17 cellular contexts compared by ENCODE assay signal in the genomic region with DNA sequence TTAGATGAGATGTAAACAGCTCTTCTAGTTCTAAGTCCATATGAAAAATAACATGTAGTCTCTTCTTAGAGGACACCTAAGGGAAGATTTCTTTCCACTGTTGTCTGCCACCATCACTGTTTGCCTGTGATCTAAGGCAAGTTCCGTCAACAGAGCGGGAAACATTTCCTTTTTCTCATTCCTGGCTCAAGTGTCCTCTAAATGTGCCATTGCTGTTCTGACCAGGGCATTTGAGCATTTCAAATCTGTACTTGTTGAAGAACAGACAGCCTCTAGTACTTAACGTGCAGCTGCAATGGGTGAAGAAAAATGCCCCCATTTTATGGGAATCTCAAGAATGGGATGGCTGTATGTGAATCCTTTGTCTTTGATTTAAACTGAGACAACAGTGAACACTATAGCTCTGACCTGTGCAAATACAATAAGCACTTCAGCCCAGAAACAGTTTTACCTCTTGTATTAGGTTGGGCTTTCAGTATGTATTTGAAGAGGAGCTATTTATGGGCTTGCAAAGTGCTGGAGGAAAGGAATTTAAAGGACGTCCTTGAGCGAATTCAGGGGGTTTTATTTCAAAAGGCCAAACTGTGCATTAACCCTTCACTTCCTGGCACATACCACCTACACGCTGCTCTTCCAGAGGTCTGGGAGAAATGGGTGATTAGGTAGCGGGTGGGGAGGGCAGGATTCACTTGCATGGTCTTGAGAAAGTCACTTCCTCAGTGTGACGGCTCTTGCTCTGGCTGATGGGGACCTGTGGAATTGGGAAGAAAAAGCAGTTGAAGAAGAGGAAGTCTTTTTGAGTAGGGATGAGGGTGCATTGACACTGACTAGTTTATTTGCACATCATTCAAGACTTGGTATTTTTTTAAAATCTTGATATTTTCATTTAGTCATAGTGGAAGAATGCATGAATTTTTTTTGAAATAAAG.
DNase-seq lines count a peak whose midpoint lies in the region; ATAC-seq and TF ChIP-seq lines count a peak whose summit lies in the region.
"Had no signal": no experiment of that assay in that cellular context is flagged by ENCODE, and none has a peak within 500 bp of the region (broad histone marks: within the 10 kb centered on the region; RNA-seq: fewer than 3 reads in every experiment).

No MANE protein-coding gene starts in this region.

- H3K27me3 Mint-ChIP-seq in GM23338 (ENCODE audit: insufficient read depth, low read depth, poor library complexity), result peaks cover 4% of the 10 kb centered on the region
- H3K27me3 Mint-ChIP-seq in MCF 10A (ENCODE audit: insufficient read depth, unreplicated experiment), result no peaks in the 10 kb centered on the region

- no TSS peak for BruUV-seq in MCF 10A (replicated peaks; lab: Mats Ljungman, UMichigan)

- no peaks in the 10 kb centered on the region for H3K79me2 ChIP-seq in GM23338 (replicated peaks; ENCODE audit: insufficient read depth)

- ATAC-seq in GM23338, result no peak; the same call in 1 of the 3 replicates
- no peak for ATAC-seq in activated CD4-positive, CD25-positive, alpha-beta regulatory T cell treated with anti-CD3 and anti-CD28 coated beads, Interleukin-2, amount 50 U/mL, for 24 hours

- H3K27ac Mint-ChIP-seq in GM23338, result no peak overlapping the region
- H3K27ac Mint-ChIP-seq in MCF 10A (ENCODE audit: low read depth, unreplicated experiment), result no peak overlapping the region
- H3K27ac Mint-ChIP-seq: activated T-helper 1 cell treated with anti-CD3 and anti-CD28 coated beads, Interleukin-12 subunit alpha, Interleukin-12 subunit beta, Interleukin-2, Interleukin-4 antibody, amounts not matched to agents 30 ng/mL and 10 ng/mL and 1 ng/mL, durations not matched to agents 14 hours and 24 hours and 36 hours; immature natural killer cell; T-helper 2 cell treated with Interferon-gamma antibody and Interleukin-4, amounts not matched to agents 5 μg/mL and 100 μg/mL, for 36 hours had no signal

- H3K4me1 Mint-ChIP-seq in GM23338 (peaks cover 11% of the 10 kb centered on the region), MCF 10A (ENCODE audit: insufficient read depth, unreplicated experiment) (no peaks in the 10 kb centered on the region)
- H3K4me1 Mint-ChIP-seq: immature natural killer cell had no signal

- H3F3A ChIP-seq in GM23338 (replicated peaks; ENCODE audit: low read depth), result no peaks in the 10 kb centered on the region

- no peak overlapping the region for H3K27ac ChIP-seq in GM23338 (ENCODE audit: low read depth)
- H3K27ac ChIP-seq: uterus had no signal

- no peak overlapping the region for H2AFZ ChIP-seq in GM23338

- H3K27me3 ChIP-seq in GM23338 (ENCODE audit: insufficient read depth), result peaks cover 12% of the 10 kb centered on the region
- no peaks in the 10 kb centered on the region for H3K27me3 ChIP-seq in BE2C
- H3K27me3 ChIP-seq: ascending aorta, uterus had no signal

- H3K36me3 Mint-ChIP-seq in GM23338 (ENCODE audit: low read depth) (no peaks in the 10 kb centered on the region), MCF 10A (ENCODE audit: insufficient read depth, unreplicated experiment) (no peaks in the 10 kb centered on the region)
- H3K36me3 Mint-ChIP-seq: immature natural killer cell had no signal

- POLR2A ChIA-PET in MCF 10A (lab: Yijun Ruan, JAX), result interaction anchor here (0.7 to 4.0 kb wide), 2 partner anchors 56 to 546 kb away, joined by 3 to 19 read pairs; no protein-coding TSS in a partner anchor

- peaks cover 13% of the 10 kb centered on the region for H3K4me1 ChIP-seq in GM23338 (ENCODE audit: insufficient read depth)
- no peaks in the 10 kb centered on the region for H3K4me1 ChIP-seq in BE2C
- H3K4me1 ChIP-seq: uterus had no signal

- no peaks in the 10 kb centered on the region for H3K36me3 ChIP-seq in GM23338 (ENCODE audit: insufficient read depth)
- H3K36me3 ChIP-seq in BE2C, result no peaks in the 10 kb centered on the region
- H3K36me3 ChIP-seq: ascending aorta, uterus had no signal

- TF ChIP-seq CTCF in GM23338 (conservative IDR thresholded peaks at IDR 0.05; ENCODE audit: low read depth in 2 of 2) (no peak), BE2C (IDR thresholded peaks at IDR 0.05; ENCODE audit: low read depth, low read length) (no peak), MCF 10A (IDR thresholded peaks at IDR 0.05; ENCODE audit: unreplicated experiment) (no peak)

- H3K4me2 ChIP-seq in GM23338, result no peak overlapping the region

- H3K9me3 Mint-ChIP-seq in GM23338 (no peaks in the 10 kb centered on the region), MCF 10A (ENCODE audit: unreplicated experiment) (no peaks in the 10 kb centered on the region)
- H3K9me3 Mint-ChIP-seq: activated T-helper 1 cell treated with anti-CD3 and anti-CD28 coated beads, Interleukin-12 subunit alpha, Interleukin-12 subunit beta, Interleukin-2, Interleukin-4 antibody, amounts not matched to agents 30 ng/mL and 10 ng/mL and 1 ng/mL, durations not matched to agents 14 hours and 24 hours and 36 hours; immature natural killer cell; T-helper 2 cell treated with Interferon-gamma antibody and Interleukin-4, amounts not matched to agents 5 μg/mL and 100 μg/mL, for 36 hours had no signal

- no peak overlapping the region for H3K4me3 ChIP-seq in GM23338
- H3K4me3 ChIP-seq in BE2C (ENCODE audit: low read depth, low read length), result no peak overlapping the region
- H3K4me3 ChIP-seq: ascending aorta, uterus had no signal

- DNase-seq in Ammon's horn (ENCODE audit: low spot score) (peak; percentile 47), GM23338 (ENCODE audit: low spot score) (peak; percentile 42), NCI-H774 (lab: John Stamatoyannopoulos, UW) (peak; percentile 55), left kidney (ENCODE audit: low read depth, low spot score) (peak; percentile 70), T-helper 9 cell (no peak), BE2C (no peak), MCF 10A (ENCODE audit: unreplicated experiment) (no peak)
- DNase-seq: activated CD4-positive, alpha-beta T cell treated with anti-CD3 and anti-CD28 coated beads, Interleukin-2, amount 50 U/mL, for 48 hours; effector CD8-positive, alpha-beta T cell; EL; immature natural killer cell; stimulated activated CD8-positive, alpha-beta memory T cell treated with anti-CD3 and anti-CD28 coated beads, Interleukin-4, amount 100 ng/mL, for 48 hours; uterus had no signal

- no peaks in the 10 kb centered on the region for H4K20me1 ChIP-seq in GM23338 (replicated peaks; ENCODE audit: insufficient read depth)

- no peaks in the 10 kb centered on the region for H3K9me2 ChIP-seq in GM23338 (ENCODE audit: insufficient read depth)

- CTCF ChIA-PET in MCF 10A (lab: Yijun Ruan, JAX), result interaction anchor here (0.8 to 8.5 kb wide), 19 partner anchors 7 to 467 kb away, joined by 3 to 217 read pairs (median 13); no protein-coding TSS in a partner anchor

- intact Hi-C loops in MCF 10A (cut with micrococcal nuclease), result loop anchor here (5.0 kb wide), 1 partner anchor 360 kb away; a partner anchor contains a TSS

- no peaks in the 10 kb centered on the region for H3K9me3 ChIP-seq in BE2C
- H3K9me3 ChIP-seq: ascending aorta, uterus had no signal

- H3K4me3 Mint-ChIP-seq in GM23338, result no peak overlapping the region
- H3K4me3 Mint-ChIP-seq in MCF 10A (ENCODE audit: unreplicated experiment), result no peak overlapping the region
- H3K4me3 Mint-ChIP-seq: activated T-helper 1 cell treated with anti-CD3 and anti-CD28 coated beads, Interleukin-12 subunit alpha, Interleukin-12 subunit beta, Interleukin-2, Interleukin-4 antibody, amounts not matched to agents 30 ng/mL and 10 ng/mL and 1 ng/mL, durations not matched to agents 14 hours and 24 hours and 36 hours; immature natural killer cell; T-helper 2 cell treated with Interferon-gamma antibody and Interleukin-4, amounts not matched to agents 5 μg/mL and 100 μg/mL, for 36 hours had no signal

TF ChIP-seq in GM23338, 12 proteins besides CTCF, POLR2A, EP300 and RAD21 (continues in another document):
- TF ChIP-seq, protein P1, sequence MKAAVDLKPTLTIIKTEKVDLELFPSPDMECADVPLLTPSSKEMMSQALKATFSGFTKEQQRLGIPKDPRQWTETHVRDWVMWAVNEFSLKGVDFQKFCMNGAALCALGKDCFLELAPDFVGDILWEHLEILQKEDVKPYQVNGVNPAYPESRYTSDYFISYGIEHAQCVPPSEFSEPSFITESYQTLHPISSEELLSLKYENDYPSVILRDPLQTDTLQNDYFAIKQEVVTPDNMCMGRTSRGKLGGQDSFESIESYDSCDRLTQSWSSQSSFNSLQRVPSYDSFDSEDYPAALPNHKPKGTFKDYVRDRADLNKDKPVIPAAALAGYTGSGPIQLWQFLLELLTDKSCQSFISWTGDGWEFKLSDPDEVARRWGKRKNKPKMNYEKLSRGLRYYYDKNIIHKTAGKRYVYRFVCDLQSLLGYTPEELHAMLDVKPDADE (IDR thresholded peaks at IDR 0.05), result no peak
- TF ChIP-seq NANOG (IDR thresholded peaks at IDR 0.05; ENCODE audit: borderline replicate concordance) (no peak), ZNF114 (CRISPR knock-in tag; IDR thresholded peaks at IDR 0.05) (no peak), ZNF331 (CRISPR knock-in tag; IDR thresholded peaks at IDR 0.05; ENCODE audit: low read depth) (no peak), POLR2AphosphoS5 (IDR thresholded peaks at IDR 0.05; ENCODE audit: low read depth) (no peak), EZH2phosphoT487 (IDR thresholded peaks at IDR 0.05; ENCODE audit: unreplicated experiment) (no peak)

Comparison
In these comparisons a context has a peak if more than half of its experiments do, and no peak if none do; other contexts are left out.
1. DNase-seq: peak in Ammon's horn (single experiment), GM23338 (single experiment), NCI-H774 (single experiment) and left kidney (single experiment); none in T-helper 9 cell (single experiment), BE2C (single experiment) and MCF 10A (single experiment).